Comparison of ENCODE assay signal across 22 cellular contexts in genomic region chr10:11301571-11302111, GRCh38.
DNase-seq lines count a peak whose midpoint lies in the region; ATAC-seq, FAIRE-seq and TF ChIP-seq lines count a peak whose summit lies in the region.
"Had no signal": no experiment of that assay in that cellular context is flagged by ENCODE, and none has a peak within 500 bp of the region (broad histone marks: within the 10 kb centered on the region; RNA-seq: fewer than 3 reads in every experiment).

No MANE protein-coding gene starts in this region.

- ATAC-seq in T-helper 17 cell = no peak
- ATAC-seq in HG02970 (IDR thresholded peaks at IDR 0.05; ENCODE audit: low FRiP score, unreplicated experiment) = no peak
- ATAC-seq: activated naive CD8-positive, alpha-beta T cell treated with anti-CD3 and anti-CD28 coated beads, Interleukin-2, amount 50 U/mL, for 24 hours; pancreas; sciatic nerve; T-cell had no signal

- no peak overlapping the region for H3K4me2 ChIP-seq in H1 (ENCODE audit: insufficient read depth in 1 of 2, low read depth in 2 of 2, low read length in 2 of 2)

- no peak overlapping the region for H3K18ac ChIP-seq in H1 (ENCODE audit: extremely low read depth, low read length)

- peak overlapping the region; percentile 72 for H3K27ac Mint-ChIP-seq in activated CD4-positive, alpha-beta T cell treated with anti-CD3 and anti-CD28 coated beads, Interleukin-2, amount 10 ng/mL, durations not matched to agents 24 days and 14 days
- H3K27ac Mint-ChIP-seq in T-helper 17 cell (peak overlapping the region; percentile 71), osteocyte (ENCODE audit: unreplicated experiment) (no peak overlapping the region)
- H3K27ac Mint-ChIP-seq: activated naive CD8-positive, alpha-beta T cell treated with anti-CD3 and anti-CD28 coated beads, Interleukin-2, amount 50 U/mL, for 24 hours; type B pancreatic cell had no signal

- H3K79me1 ChIP-seq in H1 (ENCODE audit: low read depth, low read length) = no peaks in the 10 kb centered on the region

- no peak for TF ChIP-seq POLR2A in H1 (IDR thresholded peaks at IDR 0.05; ENCODE audit: control extremely low read depth in 1 of 2, low read depth in 2 of 2, low read length in 2 of 2)

- H3K23ac ChIP-seq in H1 (ENCODE audit: insufficient read length) = no peak overlapping the region

- no peaks in the 10 kb centered on the region for H3K27me3 ChIP-seq in H1 (replicated peaks in 1 of 4; ENCODE audit: control insufficient read depth in 3 of 4, extremely low read depth in 1 of 4, insufficient read depth in 3 of 4, low read length in 3 of 4)
- H3K27me3 ChIP-seq: colonic mucosa, esophagus muscularis mucosa, pancreas had no signal

- H3K9ac ChIP-seq in H1 (replicated peaks in 1 of 4; ENCODE audit: extremely low read depth in 1 of 4, low read depth in 3 of 4, low read length in 3 of 4) = no peak overlapping the region

- H2BK12ac ChIP-seq in H1 (ENCODE audit: low read depth, low read length) = no peak overlapping the region

- FAIRE-seq in H1 (lab: Jason Lieb, UNC) = no peak
- FAIRE-seq: pancreas, RCC 7860 had no signal

- H3K14ac ChIP-seq in H1 (ENCODE audit: insufficient read length) = no peak overlapping the region

- no peak overlapping the region for H3K4me3 ChIP-seq in H1 (ENCODE audit: extremely low read depth in 1 of 4, insufficient read depth in 2 of 4, low read depth in 3 of 4, low read length in 4 of 4)
- H3K4me3 ChIP-seq: colonic mucosa, esophagus muscularis mucosa, pancreas had no signal

- no peak overlapping the region for H3K4me3 Mint-ChIP-seq in activated CD4-positive, alpha-beta T cell treated with anti-CD3 and anti-CD28 coated beads, Interleukin-2, amount 10 ng/mL, durations not matched to agents 24 days and 14 days
- H3K4me3 Mint-ChIP-seq in T-helper 17 cell = no peak overlapping the region
- H3K4me3 Mint-ChIP-seq in osteocyte (ENCODE audit: unreplicated experiment) = no peak overlapping the region
- H3K4me3 Mint-ChIP-seq: activated naive CD8-positive, alpha-beta T cell treated with anti-CD3 and anti-CD28 coated beads, Interleukin-2, amount 50 U/mL, for 24 hours; type B pancreatic cell had no signal

- H2AK5ac ChIP-seq in H1 (ENCODE audit: low read depth, low read length) = no peak overlapping the region; the same call in 1 of the 2 replicates

- H4K20me1 ChIP-seq in H1 (replicated peaks in 1 of 2; ENCODE audit: control insufficient read depth in 1 of 2, insufficient read depth in 2 of 2, low read length in 2 of 2) = no peaks in the 10 kb centered on the region

- H3K27me3 Mint-ChIP-seq in activated CD4-positive, alpha-beta T cell treated with anti-CD3 and anti-CD28 coated beads, Interleukin-2, amount 10 ng/mL, durations not matched to agents 24 days and 14 days = no peaks in the 10 kb centered on the region
- H3K27me3 Mint-ChIP-seq in T-helper 17 cell = no peaks in the 10 kb centered on the region
- H3K27me3 Mint-ChIP-seq in osteocyte (ENCODE audit: unreplicated experiment) = no peaks in the 10 kb centered on the region
- H3K27me3 Mint-ChIP-seq: activated naive CD8-positive, alpha-beta T cell treated with anti-CD3 and anti-CD28 coated beads, Interleukin-2, amount 50 U/mL, for 24 hours; T-cell; type B pancreatic cell had no signal

- H3K4me1 ChIP-seq in H1 (replicated peaks in 1 of 4; ENCODE audit: control insufficient read depth in 3 of 4, insufficient read depth in 4 of 4, low read length in 3 of 4) = no peaks in the 10 kb centered on the region; a peak in 1 of 7 replicates
- H3K4me1 ChIP-seq: colonic mucosa, esophagus muscularis mucosa, pancreas had no signal

- H4K5ac ChIP-seq in H1 (ENCODE audit: insufficient read length, low read depth, low read length) = no peak overlapping the region

- H3K9me3 Mint-ChIP-seq in activated CD4-positive, alpha-beta T cell treated with anti-CD3 and anti-CD28 coated beads, Interleukin-2, amount 10 ng/mL, durations not matched to agents 24 days and 14 days = no peaks in the 10 kb centered on the region
- no peaks in the 10 kb centered on the region for H3K9me3 Mint-ChIP-seq in osteocyte (ENCODE audit: unreplicated experiment)
- H3K9me3 Mint-ChIP-seq: T-cell had no signal

- intact Hi-C loops in activated CD4-positive, alpha-beta T cell treated with anti-CD3 and anti-CD28 coated beads, Interleukin-2, amount 10 ng/mL, durations not matched to agents 24 days and 14 days (cut with micrococcal nuclease) = no loop called here
- intact Hi-C loops in posterior vena cava (cut with DNase I) = no loop called here

- WGBS in H1 (ENCODE audit: extremely low coverage in 1 of 2, insufficient coverage in 1 of 2, insufficient read length in 1 of 2, insufficient replicate concordance in 2 of 2, low coverage in 1 of 2, low lambda C conversion rate in 2 of 2, missing lambda C conversion rate in 1 of 2), 2 experiments = 90% methylated on average over 22 of the region's 22 CpGs; no CpG with 5 or more reads in 1 of the 2 experiments

- peak overlapping the region; percentile 30; the same call in 1 of the 2 replicates for H4K8ac ChIP-seq in H1 (ENCODE audit: extremely low read depth, insufficient read depth, low read length)

- H2BK15ac ChIP-seq in H1 (ENCODE audit: low read length) = no peak overlapping the region

- H3K36me3 ChIP-seq in H1 (ENCODE audit: control insufficient read depth in 2 of 4, insufficient read depth in 4 of 4, low read length in 3 of 4) = no peaks in the 10 kb centered on the region
- H3K36me3 ChIP-seq: colonic mucosa, pancreas had no signal

- no peak for TF ChIP-seq EP300 in H1 (IDR thresholded peaks at IDR 0.05; ENCODE audit: borderline replicate concordance in 1 of 2, low read depth in 2 of 2, low read length in 2 of 2)

- H2AFZ ChIP-seq in H1 (ENCODE audit: low read length) = no peak overlapping the region

- no peak overlapping the region for H3K56ac ChIP-seq in H1 (replicated peaks; ENCODE audit: insufficient read length, low read depth, low read length)

- no peak for TF ChIP-seq RAD21 in H1 (IDR thresholded peaks at IDR 0.05 in 1 of 2, conservative IDR thresholded peaks at IDR 0.05 in 1 of 2; ENCODE audit: low read depth in 2 of 2, low read length in 2 of 2)

- H2BK120ac ChIP-seq in H1 (replicated peaks; ENCODE audit: low read depth, low read length) = no peak overlapping the region

- no peak overlapping the region for H2BK20ac ChIP-seq in H1 (ENCODE audit: low read length)

- H3K4ac ChIP-seq in H1 (replicated peaks; ENCODE audit: insufficient read length, low read depth, low read length) = no peak overlapping the region

- H3K27ac ChIP-seq in H1 (ENCODE audit: low read depth, low read length) = no peak overlapping the region
- H3K27ac ChIP-seq: colonic mucosa, esophagus muscularis mucosa, pancreas had no signal

- DNase-seq in activated CD4-positive, alpha-beta T cell treated with anti-CD3 and anti-CD28 coated beads, Interleukin-2, amount 10 ng/mL, durations not matched to agents 24 days and 14 days = no peak
- no peak for DNase-seq in activated CD4-positive, alpha-beta T cell treated with anti-CD3 and anti-CD28 coated beads, Interleukin-2, amount 50 U/mL, for 1 hour
- DNase-seq in T-helper 17 cell (no peak), H1 (ENCODE audit: low read depth in 1 of 2, low spot score in 2 of 2) (peak in 1 of 2 experiments; percentile 39), posterior vena cava (ENCODE audit: low spot score) (peak; percentile 77), NCI-H524 treated with DMSO at 0.1 percent for 48 hours (lab: John Stamatoyannopoulos, UW) (no peak), osteocyte (ENCODE audit: extremely low spot score, unreplicated experiment) (no peak)
- DNase-seq: 8988T; activated CD4-positive, alpha-beta T cell treated with anti-CD3 and anti-CD28 coated beads for 1 hour; activated naive CD8-positive, alpha-beta T cell treated with anti-CD3 and anti-CD28 coated beads, Interleukin-2, amount 50 U/mL, for 24 hours; colonic mucosa; foreskin melanocyte; mesendoderm; NCI-H1694 treated with DMSO at 0.1 percent for 48 hours; NCI-H526 treated with DMSO at 0.1 percent for 48 hours; T-cell had no signal

- H3K4me1 Mint-ChIP-seq in activated CD4-positive, alpha-beta T cell treated with anti-CD3 and anti-CD28 coated beads, Interleukin-2, amount 10 ng/mL, durations not matched to agents 24 days and 14 days = no peaks in the 10 kb centered on the region
- H3K4me1 Mint-ChIP-seq in T-helper 17 cell (peaks cover 16% of the 10 kb centered on the region), osteocyte (ENCODE audit: unreplicated experiment) (peaks cover 8% of the 10 kb centered on the region)
- H3K4me1 Mint-ChIP-seq: activated naive CD8-positive, alpha-beta T cell treated with anti-CD3 and anti-CD28 coated beads, Interleukin-2, amount 50 U/mL, for 24 hours had no signal

- no peaks in the 10 kb centered on the region; the same call in 1 of the 2 replicates for H3K23me2 ChIP-seq in H1 (ENCODE audit: low read depth, low read length)

- no peak overlapping the region for H4K91ac ChIP-seq in H1 (replicated peaks; ENCODE audit: insufficient read length, low read length)

- peaks cover 85% of the 10 kb centered on the region for H3K36me3 Mint-ChIP-seq in activated CD4-positive, alpha-beta T cell treated with anti-CD3 and anti-CD28 coated beads, Interleukin-2, amount 10 ng/mL, durations not matched to agents 24 days and 14 days (ENCODE audit: low read depth)
- H3K36me3 Mint-ChIP-seq in T-helper 17 cell (ENCODE audit: low read depth) (peaks cover 29% of the 10 kb centered on the region), osteocyte (ENCODE audit: unreplicated experiment) (peaks cover 17% of the 10 kb centered on the region)

- TF ChIP-seq CTCF in H1 (IDR thresholded peaks at IDR 0.05; ENCODE audit: control extremely low read depth in 1 of 3, insufficient read depth in 1 of 3, low read depth in 1 of 3, low read length in 3 of 3) = no peak
- TF ChIP-seq CTCF in osteocyte (IDR thresholded peaks at IDR 0.05) = no peak

- H3K9me3 ChIP-seq in T-helper 17 cell (ENCODE audit: control insufficient read depth, low read length, poor library complexity, severe bottlenecking) (peaks cover 3% of the 10 kb centered on the region), H1 (ENCODE audit: insufficient read depth in 2 of 2, low read depth in 1 of 2, low read length in 1 of 2) (no peaks in the 10 kb centered on the region)
- H3K9me3 ChIP-seq: colonic mucosa, pancreas had no signal

- CTCF ChIA-PET in H1 (lab: Charles Lee; ENCODE audit: partially characterized antibody) = no interaction called here

- POLR2A ChIA-PET in H1 (lab: Charles Lee; ENCODE audit: partially characterized antibody) = no interaction called here

- H2BK5ac ChIP-seq in H1 (ENCODE audit: low read depth, low read length) = no peak overlapping the region

- H3K79me2 ChIP-seq in H1 (ENCODE audit: control insufficient read depth in 1 of 2, insufficient read depth in 2 of 2, low read length in 2 of 2) = no peaks in the 10 kb centered on the region

TF ChIP-seq in H1, 55 proteins besides CTCF, POLR2A, EP300 and RAD21 (continues in another document):
- TF ChIP-seq TAF7 (optimal IDR thresholded peaks at IDR 0.05; ENCODE audit: borderline replicate concordance, low read depth, low read length) (no peak), NRF1 (IDR thresholded peaks at IDR 0.05; ENCODE audit: low read depth, low read length) (no peak), SIN3A (conservative IDR thresholded peaks at IDR 0.05 in 1 of 2, IDR thresholded peaks at IDR 0.05 in 1 of 2; ENCODE audit: low read depth in 1 of 2, low read length in 2 of 2) (no peak), MAFK (IDR thresholded peaks at IDR 0.05; ENCODE audit: low read depth, low read length) (no peak), HDAC6 (IDR thresholded peaks at IDR 0.05; ENCODE audit: low read depth, low read length) (no peak), BACH1 (IDR thresholded peaks at IDR 0.05; ENCODE audit: low read length) (no peak)
